In the genomic region with DNA sequence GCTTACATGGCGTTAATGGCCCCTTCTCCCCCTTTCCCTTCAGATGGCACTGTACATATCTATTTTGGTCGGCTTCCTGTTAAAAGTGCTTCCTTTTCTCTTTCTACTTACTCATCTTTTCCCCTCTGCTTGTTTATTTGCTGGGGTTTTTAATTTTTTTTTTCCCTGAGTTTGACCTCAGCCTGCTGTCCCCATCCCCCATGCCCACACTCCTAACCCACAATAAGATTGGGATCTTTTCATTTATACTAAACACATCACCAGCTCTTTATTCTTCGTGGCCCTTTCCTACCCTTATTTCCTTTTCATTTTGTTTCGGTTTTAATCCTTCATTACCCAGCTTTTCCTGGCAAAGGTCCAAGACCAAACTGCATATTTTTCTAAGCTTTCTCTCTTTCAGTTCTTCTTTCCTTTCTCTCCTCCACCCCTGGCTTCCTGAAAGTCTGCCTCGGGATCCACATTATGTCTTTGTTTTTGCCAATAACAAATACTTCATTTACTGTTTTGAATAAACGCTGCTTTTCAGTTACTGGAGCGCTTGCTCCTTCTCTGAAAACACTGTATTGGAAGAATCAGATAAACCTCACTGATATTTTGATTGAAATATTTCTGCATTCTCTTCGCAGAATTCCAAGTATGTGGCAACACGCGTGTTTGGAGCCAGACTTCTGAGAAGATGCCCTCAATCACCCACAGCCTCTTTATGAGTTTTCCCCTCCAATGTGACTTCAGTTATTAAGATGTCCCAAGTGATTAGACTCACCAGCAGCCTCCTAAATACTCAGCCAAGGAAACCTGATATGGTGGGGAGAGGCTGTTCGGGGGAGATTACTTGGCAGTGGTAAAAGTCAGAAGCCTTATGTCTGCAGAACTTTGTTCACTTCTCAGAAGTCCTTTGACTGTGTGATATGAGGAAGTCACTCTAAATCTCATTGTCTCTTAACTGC, we compare ENCODE assay signal across 8 cellular contexts.
A peak's percentile ranks its signal among the peaks of the same experiment; 100 is the strongest.
DNase-seq lines count a peak whose midpoint lies in the region; ATAC-seq, FAIRE-seq and TF ChIP-seq lines count a peak whose summit lies in the region.

No MANE protein-coding gene starts in this region.

- H2AFZ ChIP-seq in GM23248, result peak overlapping the region; percentile 43
- no peak overlapping the region for H2AFZ ChIP-seq in OCI-LY1 (ENCODE audit: low read length)

- H3K79me2 ChIP-seq in GM23248 (ENCODE audit: insufficient read depth) (no peaks in the 10 kb centered on the region), OCI-LY1 (ENCODE audit: insufficient read depth, low read length) (no peaks in the 10 kb centered on the region)

- H3K9ac ChIP-seq in GM23248 (peak overlapping the region; percentile 76), OCI-LY1 (ENCODE audit: low read length) (no peak overlapping the region)

- H3F3A ChIP-seq in GM23248 (ENCODE audit: insufficient read depth) (peaks cover 19% of the 10 kb centered on the region), OCI-LY1 (ENCODE audit: insufficient read depth, low read length) (no peaks in the 10 kb centered on the region)

- intact Hi-C loops in left colon (cut with DNase I, micrococcal nuclease), result no loop called here

- TF ChIP-seq CTCF in OCI-LY1 (IDR thresholded peaks at IDR 0.05; ENCODE audit: low read length) (no peak), astrocyte of the cerebellum (IDR thresholded peaks at IDR 0.05; ENCODE audit: low read depth, low read length, missing control alignments) (no peak)

- ATAC-seq in left colon (peak; percentile 59), GM18861 (IDR thresholded peaks at IDR 0.05; ENCODE audit: unreplicated experiment) (no peak)
- peak; percentile 74 for ATAC-seq in stimulated activated naive CD8-positive, alpha-beta T cell treated with anti-CD3 and anti-CD28 coated beads, Interleukin-15, Interleukin-2, amounts not matched to agents 100 U/mL and 50 U/mL, for 24 hours

- no peaks in the 10 kb centered on the region for H3K9me3 ChIP-seq in GM23248 (ENCODE audit: low read depth)
- no peaks in the 10 kb centered on the region for H3K9me3 ChIP-seq in OCI-LY1 (ENCODE audit: low read length)

- peak; percentile 61 for DNase-seq in GM23248
- DNase-seq in astrocyte of the cerebellum (ENCODE audit: low read depth), result peak; percentile 38
- no peak for DNase-seq in left colon
- peak; percentile 18 for DNase-seq in stimulated activated naive CD8-positive, alpha-beta T cell treated with anti-CD3 and anti-CD28 coated beads, Interleukin-15, Interleukin-2, amounts not matched to agents 100 U/mL and 50 U/mL, for 24 hours
- DNase-seq in G401 (ENCODE audit: low spot score), result no peak
- DNase-seq in RCC 7860 (ENCODE audit: low spot score), result no peak

- in situ Hi-C loops in GM23248 (cut with MboI), result loop anchor here (25.0 kb wide), 1 partner anchor 179 kb away; no protein-coding TSS in a partner anchor
- in situ Hi-C loops in astrocyte of the cerebellum (cut with HindIII; ENCODE audit: low sequenced_read_pairs), result no loop called here
- in situ Hi-C loops in G401 (cut with HindIII; ENCODE audit: low sequenced_read_pairs), result no loop called here

- H3K27ac ChIP-seq in GM23248 (peak overlapping the region; percentile 92), OCI-LY1 (ENCODE audit: low read depth, low read length, poor library complexity, severe bottlenecking) (no peak overlapping the region)

- peak overlapping the region; percentile 69 for H3K4me3 ChIP-seq in GM23248
- no peak overlapping the region for H3K4me3 ChIP-seq in OCI-LY1 (ENCODE audit: low read depth, low read length, poor library complexity, severe bottlenecking)
- peak overlapping the region; percentile 1 for H3K4me3 ChIP-seq in astrocyte of the cerebellum (ENCODE audit: low read depth, low read length)

- H3K36me3 ChIP-seq in GM23248 (ENCODE audit: low read depth), result no peaks in the 10 kb centered on the region
- no peaks in the 10 kb centered on the region for H3K36me3 ChIP-seq in OCI-LY1 (ENCODE audit: insufficient read depth, low read length)

- H3K4me1 ChIP-seq in GM23248 (ENCODE audit: insufficient read depth) (peaks cover 15% of the 10 kb centered on the region), OCI-LY1 (ENCODE audit: insufficient read depth, low read length, severe bottlenecking) (peaks cover 9% of the 10 kb centered on the region)

- no peaks in the 10 kb centered on the region for H3K9me2 ChIP-seq in GM23248 (ENCODE audit: insufficient read depth)
- H3K9me2 ChIP-seq in OCI-LY1 (ENCODE audit: low read depth, low read length), result no peaks in the 10 kb centered on the region

- peak overlapping the region; percentile 72 for H3K4me2 ChIP-seq in GM23248 (ENCODE audit: unreplicated experiment)
- H3K4me2 ChIP-seq in OCI-LY1 (ENCODE audit: low read length), result peak overlapping the region; percentile 21; the same call in 1 of the 2 replicates

- 3 to 8% methylated on average over 9 to 11 of the region's 11 CpGs for WGBS in GM23248 (ENCODE audit: low coverage in 1 of 2, low lambda C conversion rate in 2 of 2, missing lambda C conversion rate in 2 of 2), 2 experiments

- H4K20me1 ChIP-seq in GM23248 (ENCODE audit: insufficient read depth) (no peaks in the 10 kb centered on the region), OCI-LY1 (ENCODE audit: insufficient read depth, low read length) (no peaks in the 10 kb centered on the region)

- H3K27me3 ChIP-seq in GM23248 (replicated peaks; ENCODE audit: insufficient read depth) (no peaks in the 10 kb centered on the region), OCI-LY1 (ENCODE audit: insufficient read depth, low read length) (no peaks in the 10 kb centered on the region)

- no peak for FAIRE-seq in RCC 7860 (lab: Jason Lieb, UNC)

Comparison
In these comparisons a context has a peak if more than half of its experiments do, and no peak if none do; other contexts are left out.
1. DNase-seq: peak in GM23248 (single experiment), astrocyte of the cerebellum (single experiment) and stimulated activated naive CD8-positive, alpha-beta T cell treated with anti-CD3 and anti-CD28 coated beads, Interleukin-15, Interleukin-2, amounts not matched to agents 100 U/mL and 50 U/mL, for 24 hours (single experiment); none in left colon (0 of 2), G401 (single experiment) and RCC 7860 (single experiment).